ENCODE assay signal across 1 cellular context in genomic region chr12:94427520-94428381, GRCh38.
TF ChIP-seq lines count a peak whose summit lies in the region.

No MANE protein-coding gene starts in this region.

TF ChIP-seq in GM23338, 12 proteins besides CTCF, POLR2A, EP300 and RAD21 (continued from another document):
- TF ChIP-seq ZNF462 (CRISPR knock-in tag; IDR thresholded peaks at IDR 0.05) (no peak), POLR2AphosphoS5 (IDR thresholded peaks at IDR 0.05; ENCODE audit: low read depth) (no peak), ETS1 (IDR thresholded peaks at IDR 0.05) (no peak), STAT1 (IDR thresholded peaks at IDR 0.05; ENCODE audit: unreplicated experiment) (no peak), EZH2phosphoT487 (IDR thresholded peaks at IDR 0.05; ENCODE audit: unreplicated experiment) (no peak), REST (IDR thresholded peaks at IDR 0.05; ENCODE audit: unreplicated experiment) (no peak)
